ENCODE assay signal across 1 cellular context in the genomic region with DNA sequence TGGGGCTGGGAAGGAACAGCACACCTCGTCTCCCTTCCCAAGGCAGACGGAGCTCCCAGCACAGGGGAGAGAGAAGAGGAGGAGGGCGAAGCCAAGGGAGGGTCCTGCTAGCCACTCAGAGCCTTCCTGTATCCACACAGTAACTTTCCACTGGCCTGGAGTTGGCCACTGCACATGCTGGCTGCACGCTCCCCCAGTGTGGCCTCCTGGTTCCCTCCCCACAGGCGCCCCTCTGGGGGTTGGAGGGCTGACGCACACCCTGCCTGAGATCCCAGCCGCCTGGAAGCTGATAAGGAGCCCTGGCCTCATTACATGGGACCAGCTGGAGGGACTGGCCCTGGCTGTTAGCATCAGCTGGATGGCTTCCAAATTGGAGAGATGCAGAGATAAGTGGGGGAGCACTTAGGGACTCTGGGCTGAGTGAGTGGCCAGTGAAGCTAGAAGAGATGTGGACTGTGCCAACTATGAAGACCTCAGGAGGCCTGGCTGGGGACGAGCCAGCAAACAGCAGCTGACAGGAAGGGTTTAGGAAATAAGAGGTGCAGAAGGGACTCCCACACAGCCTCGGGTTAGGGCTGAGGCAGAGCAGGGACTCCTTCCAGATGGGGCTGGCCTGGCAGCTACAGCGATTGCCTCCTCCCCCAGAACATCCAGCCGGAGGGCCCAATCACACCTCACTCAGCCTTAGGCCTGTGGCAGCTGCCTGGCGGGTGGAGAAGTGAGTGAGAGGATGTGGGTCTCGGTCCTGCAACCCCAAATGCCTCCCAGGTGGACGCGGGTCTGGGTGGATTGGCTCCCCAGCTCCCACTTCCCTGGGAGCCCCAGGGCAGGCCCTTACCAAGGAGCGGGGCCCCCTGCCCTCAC.
A peak's percentile ranks its signal among the peaks of the same experiment; 100 is the strongest.
TF ChIP-seq lines count a peak whose summit lies in the region.

No MANE protein-coding gene starts in this region.

TF ChIP-seq in K562, 482 proteins besides CTCF, POLR2A, EP300 and RAD21 (continues in another document):
- TF ChIP-seq MAFG (tag; conservative IDR thresholded peaks at IDR 0.05) (no peak), ZC3H8 (IDR thresholded peaks at IDR 0.05) (no peak), ZNF449 (CRISPR knock-in tag; IDR thresholded peaks at IDR 0.05) (peak; percentile 71), LEF1 (IDR thresholded peaks at IDR 0.05) (peak; percentile 98), GTF2E2 (tag; IDR thresholded peaks at IDR 0.05) (no peak), CHD7 (IDR thresholded peaks at IDR 0.05; ENCODE audit: low read depth, low read length) (no peak), KDM1A (IDR thresholded peaks at IDR 0.05) (peak; percentile 91 to 93), XRCC4 (IDR thresholded peaks at IDR 0.05; ENCODE audit: extremely low read depth, insufficient read depth, insufficient read length) (no peak), HNRNPL (IDR thresholded peaks at IDR 0.05; ENCODE audit: low read depth, low read length) (no peak), PHB (CRISPR knock-in tag; IDR thresholded peaks at IDR 0.05) (no peak), EP400 (IDR thresholded peaks at IDR 0.05) (peak; percentile 74), CBX2 (IDR thresholded peaks at IDR 0.05; ENCODE audit: insufficient read depth, low read length, poor library complexity, severe bottlenecking) (no peak), DDX20 (tag; IDR thresholded peaks at IDR 0.05; ENCODE audit: low read depth) (no peak), SAP30 (IDR thresholded peaks at IDR 0.05; ENCODE audit: borderline replicate concordance, insufficient read depth, low read depth, low read length, poor library complexity, severe bottlenecking) (no peak), CEBPG (CRISPR knock-in tag; IDR thresholded peaks at IDR 0.05) (no peak), CEBPG (tag; conservative IDR thresholded peaks at IDR 0.05 in 1 of 2, IDR thresholded peaks at IDR 0.05 in 1 of 2) (no peak), SUPT5H (IDR thresholded peaks at IDR 0.05) (no peak), SETDB1 (IDR thresholded peaks at IDR 0.05; ENCODE audit: low read length) (peak; percentile 86), ZKSCAN8 (CRISPR knock-in tag; IDR thresholded peaks at IDR 0.05) (peak; percentile 64; the same call in 1 of the 2 replicates), ZNF121 (CRISPR knock-in tag; conservative IDR thresholded peaks at IDR 0.05) (no peak), SPI1 (IDR thresholded peaks at IDR 0.05; ENCODE audit: borderline replicate concordance, low read depth, low read length) (no peak), SRF (CRISPR knock-in tag; IDR thresholded peaks at IDR 0.05) (peak in 1 of 2 experiments; percentile 68; a peak in 1 of 4 replicates), ARHGAP35 (IDR thresholded peaks at IDR 0.05; ENCODE audit: partially characterized antibody) (no peak), ELF2 (CRISPR knock-in tag; IDR thresholded peaks at IDR 0.05) (peak; percentile 59; the same call in 1 of the 2 replicates), HDGF (IDR thresholded peaks at IDR 0.05) (no peak), PCBP2 (IDR thresholded peaks at IDR 0.05; ENCODE audit: low read depth, low read length, poor library complexity, severe bottlenecking) (no peak), ARID2 (IDR thresholded peaks at IDR 0.05) (no peak), HMGN3 (IDR thresholded peaks at IDR 0.05; ENCODE audit: borderline replicate concordance, extremely low read depth, insufficient read length, low read depth, low read length) (peak; percentile 100), COPS2 (conservative IDR thresholded peaks at IDR 0.05) (no peak), ZKSCAN3 (CRISPR knock-in tag; IDR thresholded peaks at IDR 0.05) (no peak), MCM5 (IDR thresholded peaks at IDR 0.05; ENCODE audit: low read depth) (no peak), MECOM (CRISPR knock-in tag; IDR thresholded peaks at IDR 0.05) (peak; percentile 38; the same call in 1 of the 2 replicates), TCF3 (CRISPR knock-in tag; IDR thresholded peaks at IDR 0.05) (peak; percentile 96), MTA3 (IDR thresholded peaks at IDR 0.05; ENCODE audit: borderline replicate concordance) (peak; percentile 96), ZNF316 (IDR thresholded peaks at IDR 0.05) (no peak)
- TF ChIP-seq, protein P1, sequence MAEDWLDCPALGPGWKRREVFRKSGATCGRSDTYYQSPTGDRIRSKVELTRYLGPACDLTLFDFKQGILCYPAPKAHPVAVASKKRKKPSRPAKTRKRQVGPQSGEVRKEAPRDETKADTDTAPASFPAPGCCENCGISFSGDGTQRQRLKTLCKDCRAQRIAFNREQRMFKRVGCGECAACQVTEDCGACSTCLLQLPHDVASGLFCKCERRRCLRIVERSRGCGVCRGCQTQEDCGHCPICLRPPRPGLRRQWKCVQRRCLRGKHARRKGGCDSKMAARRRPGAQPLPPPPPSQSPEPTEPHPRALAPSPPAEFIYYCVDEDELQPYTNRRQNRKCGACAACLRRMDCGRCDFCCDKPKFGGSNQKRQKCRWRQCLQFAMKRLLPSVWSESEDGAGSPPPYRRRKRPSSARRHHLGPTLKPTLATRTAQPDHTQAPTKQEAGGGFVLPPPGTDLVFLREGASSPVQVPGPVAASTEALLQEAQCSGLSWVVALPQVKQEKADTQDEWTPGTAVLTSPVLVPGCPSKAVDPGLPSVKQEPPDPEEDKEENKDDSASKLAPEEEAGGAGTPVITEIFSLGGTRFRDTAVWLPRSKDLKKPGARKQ (CRISPR knock-in tag; IDR thresholded peaks at IDR 0.05): no peak
- TF ChIP-seq, protein P2, sequence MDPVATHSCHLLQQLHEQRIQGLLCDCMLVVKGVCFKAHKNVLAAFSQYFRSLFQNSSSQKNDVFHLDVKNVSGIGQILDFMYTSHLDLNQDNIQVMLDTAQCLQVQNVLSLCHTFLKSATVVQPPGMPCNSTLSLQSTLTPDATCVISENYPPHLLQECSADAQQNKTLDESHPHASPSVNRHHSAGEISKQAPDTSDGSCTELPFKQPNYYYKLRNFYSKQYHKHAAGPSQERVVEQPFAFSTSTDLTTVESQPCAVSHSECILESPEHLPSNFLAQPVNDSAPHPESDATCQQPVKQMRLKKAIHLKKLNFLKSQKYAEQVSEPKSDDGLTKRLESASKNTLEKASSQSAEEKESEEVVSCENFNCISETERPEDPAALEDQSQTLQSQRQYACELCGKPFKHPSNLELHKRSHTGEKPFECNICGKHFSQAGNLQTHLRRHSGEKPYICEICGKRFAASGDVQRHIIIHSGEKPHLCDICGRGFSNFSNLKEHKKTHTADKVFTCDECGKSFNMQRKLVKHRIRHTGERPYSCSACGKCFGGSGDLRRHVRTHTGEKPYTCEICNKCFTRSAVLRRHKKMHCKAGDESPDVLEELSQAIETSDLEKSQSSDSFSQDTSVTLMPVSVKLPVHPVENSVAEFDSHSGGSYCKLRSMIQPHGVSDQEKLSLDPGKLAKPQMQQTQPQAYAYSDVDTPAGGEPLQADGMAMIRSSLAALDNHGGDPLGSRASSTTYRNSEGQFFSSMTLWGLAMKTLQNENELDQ (CRISPR knock-in tag; IDR thresholded peaks at IDR 0.05; ENCODE audit: borderline replicate concordance): no peak
- TF ChIP-seq, protein P3, sequence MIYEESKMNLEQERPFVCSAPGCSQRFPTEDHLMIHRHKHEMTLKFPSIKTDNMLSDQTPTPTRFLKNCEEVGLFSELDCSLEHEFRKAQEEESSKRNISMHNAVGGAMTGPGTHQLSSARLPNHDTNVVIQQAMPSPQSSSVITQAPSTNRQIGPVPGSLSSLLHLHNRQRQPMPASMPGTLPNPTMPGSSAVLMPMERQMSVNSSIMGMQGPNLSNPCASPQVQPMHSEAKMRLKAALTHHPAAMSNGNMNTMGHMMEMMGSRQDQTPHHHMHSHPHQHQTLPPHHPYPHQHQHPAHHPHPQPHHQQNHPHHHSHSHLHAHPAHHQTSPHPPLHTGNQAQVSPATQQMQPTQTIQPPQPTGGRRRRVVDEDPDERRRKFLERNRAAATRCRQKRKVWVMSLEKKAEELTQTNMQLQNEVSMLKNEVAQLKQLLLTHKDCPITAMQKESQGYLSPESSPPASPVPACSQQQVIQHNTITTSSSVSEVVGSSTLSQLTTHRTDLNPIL (CRISPR knock-in tag; IDR thresholded peaks at IDR 0.05): no peak
- TF ChIP-seq, protein P4, sequence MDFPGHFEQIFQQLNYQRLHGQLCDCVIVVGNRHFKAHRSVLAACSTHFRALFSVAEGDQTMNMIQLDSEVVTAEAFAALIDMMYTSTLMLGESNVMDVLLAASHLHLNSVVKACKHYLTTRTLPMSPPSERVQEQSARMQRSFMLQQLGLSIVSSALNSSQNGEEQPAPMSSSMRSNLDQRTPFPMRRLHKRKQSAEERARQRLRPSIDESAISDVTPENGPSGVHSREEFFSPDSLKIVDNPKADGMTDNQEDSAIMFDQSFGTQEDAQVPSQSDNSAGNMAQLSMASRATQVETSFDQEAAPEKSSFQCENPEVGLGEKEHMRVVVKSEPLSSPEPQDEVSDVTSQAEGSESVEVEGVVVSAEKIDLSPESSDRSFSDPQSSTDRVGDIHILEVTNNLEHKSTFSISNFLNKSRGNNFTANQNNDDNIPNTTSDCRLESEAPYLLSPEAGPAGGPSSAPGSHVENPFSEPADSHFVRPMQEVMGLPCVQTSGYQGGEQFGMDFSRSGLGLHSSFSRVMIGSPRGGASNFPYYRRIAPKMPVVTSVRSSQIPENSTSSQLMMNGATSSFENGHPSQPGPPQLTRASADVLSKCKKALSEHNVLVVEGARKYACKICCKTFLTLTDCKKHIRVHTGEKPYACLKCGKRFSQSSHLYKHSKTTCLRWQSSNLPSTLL (IDR thresholded peaks at IDR 0.05): no peak
